8 cellular contexts compared by ENCODE assay signal in genomic region chr15:75452364-75452967, GRCh38. TPM values are rescaled to one million over a fixed set of nuclear protein-coding genes. Genes with fewer than 3 reads are reported as not detected.
DNase-seq lines count a peak whose midpoint lies in the region; ATAC-seq and TF ChIP-seq lines count a peak whose summit lies in the region.

No MANE protein-coding gene starts in this region.

- H2AFZ ChIP-seq in neural progenitor cell (replicated peaks) = peak overlapping the region; percentile 14

- peak overlapping the region; percentile 92 for H3K27ac ChIP-seq in neural progenitor cell

- H3K27me3 Mint-ChIP-seq in neural progenitor cell (ENCODE audit: insufficient read depth, low read depth) = peaks cover 9% of the 10 kb centered on the region

- TF ChIP-seq CTCF in LNCaP clone FGC (IDR thresholded peaks at IDR 0.05; ENCODE audit: control insufficient read depth, extremely low read depth, insufficient read depth) (no peak), fibroblast of villous mesenchyme (IDR thresholded peaks at IDR 0.05; ENCODE audit: insufficient read depth, low read depth, low read length) (no peak), neural progenitor cell (IDR thresholded peaks at IDR 0.05) (no peak)

- H3K9ac ChIP-seq in neural progenitor cell = peak overlapping the region; percentile 36

- no peaks in the 10 kb centered on the region for H3K36me3 ChIP-seq in neural progenitor cell

- peaks cover 29% of the 10 kb centered on the region for H3K4me1 Mint-ChIP-seq in neural progenitor cell

- H3K4me3 ChIP-seq in LNCaP clone FGC (ENCODE audit: low read depth, low read length) (peak overlapping the region; percentile 93), fibroblast of villous mesenchyme (ENCODE audit: low read depth, low read length) (peak overlapping the region; percentile 65), neural progenitor cell (peak overlapping the region; percentile 76)

- H3K9me3 ChIP-seq in neural progenitor cell (ENCODE audit: low read depth) = no peaks in the 10 kb centered on the region

- peaks cover 51% of the 10 kb centered on the region for H3K79me2 ChIP-seq in neural progenitor cell (ENCODE audit: low read depth)

- H3K27me3 ChIP-seq in neural progenitor cell = no peaks in the 10 kb centered on the region

- peak overlapping the region; percentile 89 for H3K4me2 ChIP-seq in neural progenitor cell

- H3K36me3 Mint-ChIP-seq in neural progenitor cell = peaks cover 2% of the 10 kb centered on the region

- H3F3A ChIP-seq in neural progenitor cell (ENCODE audit: low read depth) = peaks cover 45% of the 10 kb centered on the region

- DNase-seq in DMS 273 treated with DMSO at 0.1 percent for 48 hours (lab: John Stamatoyannopoulos, UW) (peak; percentile 38), LNCaP clone FGC (ENCODE audit: low read depth) (peak; percentile 74), SHP77 treated with DMSO at 0.1 percent for 48 hours (lab: John Stamatoyannopoulos, UW) (peak; percentile 23), activated gamma-delta T cell (lab: John Stamatoyannopoulos, UW) (peak; percentile 27), fibroblast of villous mesenchyme (ENCODE audit: low read depth) (peak; percentile 79), neural progenitor cell (ENCODE audit: low spot score) (peak; percentile 89), stromal cell of bone marrow (ENCODE audit: low read depth) (peak; percentile 76)

- peaks cover 38% of the 10 kb centered on the region for H4K20me1 ChIP-seq in neural progenitor cell (ENCODE audit: low read depth)

- no peaks in the 10 kb centered on the region for H3K9me3 Mint-ChIP-seq in neural progenitor cell

- H3K4me3 Mint-ChIP-seq in neural progenitor cell = peak overlapping the region; percentile 96

- H3K4me1 ChIP-seq in neural progenitor cell = peaks cover 13% of the 10 kb centered on the region

- no peak for ATAC-seq in GM21447 (IDR thresholded peaks at IDR 0.05; ENCODE audit: unreplicated experiment)

- peak overlapping the region; percentile 98 for H3K27ac Mint-ChIP-seq in neural progenitor cell

RNA-seq across cellular contexts. Expression of gene SIN3A, which starts 1.0 kb away (rescaled TPM):
- total RNA-seq in fibroblast of villous mesenchyme = 29.0 and 35.0 TPM in 2 replicates
- 69.0 and 86.1 TPM in 2 replicates for total RNA-seq in neural progenitor cell (ENCODE audit: low replicate concordance)

Comparison
In these comparisons a context has a peak if more than half of its experiments do, and no peak if none do; other contexts are left out.
1. DNase-seq: peak in every context shown above with its lines; median percentile 89 in neural progenitor cell; 79 in fibroblast of villous mesenchyme; 76 in stromal cell of bone marrow; 74 in LNCaP clone FGC; 38 in DMS 273 treated with DMSO at 0.1 percent for 48 hours; 27 in activated gamma-delta T cell; 23 in SHP77 treated with DMSO at 0.1 percent for 48 hours.